In the genomic region with DNA sequence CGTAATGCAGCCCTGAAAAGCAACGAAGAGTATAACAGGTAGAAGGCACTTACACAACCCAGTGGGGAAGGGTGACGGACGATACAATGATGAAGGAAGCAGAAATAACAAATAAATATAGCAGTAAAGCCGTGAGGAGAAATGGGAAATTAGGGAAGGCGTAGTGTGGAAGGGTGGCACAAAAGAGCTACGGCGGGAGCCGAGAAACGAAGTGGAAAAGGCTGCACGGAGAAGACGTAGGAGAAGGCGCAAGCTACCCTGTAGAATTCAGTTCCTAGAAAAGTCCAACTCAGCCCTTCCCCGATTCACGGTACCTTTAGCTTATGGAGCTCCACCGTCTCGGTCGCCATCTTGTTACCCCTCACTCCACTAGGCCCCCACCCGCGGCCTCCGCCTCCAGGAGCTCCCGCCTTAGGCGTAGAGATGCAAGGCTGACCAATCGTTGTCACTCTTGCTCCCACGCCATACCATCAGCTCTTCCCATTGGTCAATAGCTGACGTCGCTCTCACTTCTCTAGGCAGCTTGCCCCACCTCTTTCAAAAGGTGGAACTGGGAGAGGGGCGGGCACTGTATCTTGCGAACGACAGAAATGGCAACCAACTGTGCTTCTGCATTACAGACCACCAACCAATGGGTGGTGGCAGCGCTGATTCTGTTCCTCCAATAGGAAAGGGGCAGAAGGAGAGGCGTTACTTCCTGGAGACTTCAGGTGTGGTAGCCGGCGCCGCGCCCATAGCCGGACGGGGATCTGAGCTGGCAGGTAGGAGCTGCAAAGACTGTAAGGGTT, we compare ENCODE assay signal across 8 cellular contexts. TPM values are rescaled to one million over a fixed set of nuclear protein-coding genes. Genes with fewer than 3 reads are reported as not detected.
DNase-seq lines count a peak whose midpoint lies in the region; ATAC-seq and TF ChIP-seq lines count a peak whose summit lies in the region.

A gene with protein sequence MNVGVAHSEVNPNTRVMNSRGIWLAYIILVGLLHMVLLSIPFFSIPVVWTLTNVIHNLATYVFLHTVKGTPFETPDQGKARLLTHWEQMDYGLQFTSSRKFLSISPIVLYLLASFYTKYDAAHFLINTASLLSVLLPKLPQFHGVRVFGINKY (plus strand): TSS at position 690 of the 788 bp plus-strand sequence. CDS start 959 bp downstream, outside the sequence.
A gene with protein sequence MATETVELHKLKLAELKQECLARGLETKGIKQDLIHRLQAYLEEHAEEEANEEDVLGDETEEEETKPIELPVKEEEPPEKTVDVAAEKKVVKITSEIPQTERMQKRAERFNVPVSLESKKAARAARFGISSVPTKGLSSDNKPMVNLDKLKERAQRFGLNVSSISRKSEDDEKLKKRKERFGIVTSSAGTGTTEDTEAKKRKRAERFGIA (minus strand): TSS at position 373 of the 788 bp plus-strand sequence. CDS start 23 bp downstream, at position 350.

- in situ Hi-C loops in G401 (cut with HindIII; ENCODE audit: low sequenced_read_pairs) (no loop called here), HAP-1 (cut with MboI; ENCODE audit: low sequenced_read_pairs) (loop anchor here (5.0 kb wide), 1 partner anchor 110 kb away; a partner anchor contains a TSS)

- H3K4me3 ChIP-seq in HAP-1 = peak within 1 kb of the TSS; percentile 75
- H3K4me3 ChIP-seq in MG63 = peak within 1 kb of the TSS; percentile 82
- peak within 1 kb of the TSS; percentile 98 for H3K4me3 ChIP-seq in fibroblast of the aortic adventitia (ENCODE audit: low read depth, low read length)

- H3K9me3 ChIP-seq in HAP-1 (no peaks in the 10 kb centered on the region), MG63 (no peaks in the 10 kb centered on the region)

- H3K4me1 ChIP-seq in HAP-1 = peaks cover 27% of the 10 kb centered on the region

- H3K4me3 Mint-ChIP-seq in natural killer cell treated with Interleukin-12 subunit alpha and Interleukin-12 subunit beta and Interleukin-15 and Interleukin-18, amount 100 ng/mL, for 72 hours = no peak within 1 kb of the TSS

- ATAC-seq in natural killer cell treated with Interleukin-12 subunit alpha and Interleukin-12 subunit beta and Interleukin-15 and Interleukin-18, amount 100 ng/mL, for 72 hours = peak; percentile 98 to 99
- ATAC-seq in stimulated activated naive CD8-positive, alpha-beta T cell treated with anti-CD3 and anti-CD28 coated beads, Interleukin-15, Interleukin-2, amounts not matched to agents 100 U/mL and 50 U/mL, for 24 hours = peak; percentile 97

- H3K36me3 ChIP-seq in HAP-1 (replicated peaks) (peaks cover 47% of the 10 kb centered on the region), MG63 (peaks cover 72% of the 10 kb centered on the region)

- H3K27me3 ChIP-seq in HAP-1 (ENCODE audit: low read depth) (no peaks in the 10 kb centered on the region), MG63 (no peaks in the 10 kb centered on the region)

- H3K27ac Mint-ChIP-seq in natural killer cell treated with Interleukin-12 subunit alpha and Interleukin-12 subunit beta and Interleukin-15 and Interleukin-18, amount 100 ng/mL, for 72 hours = no peak within 1 kb of the TSS

- H3K36me3 Mint-ChIP-seq in natural killer cell treated with Interleukin-12 subunit alpha and Interleukin-12 subunit beta and Interleukin-15 and Interleukin-18, amount 100 ng/mL, for 72 hours = peaks cover 10% of the 10 kb centered on the region

- no peak for TF ChIP-seq CTCF in fibroblast of the aortic adventitia (IDR thresholded peaks at IDR 0.05; ENCODE audit: insufficient read depth, low read length)

- no peaks in the 10 kb centered on the region for H3K27me3 Mint-ChIP-seq in natural killer cell treated with Interleukin-12 subunit alpha and Interleukin-12 subunit beta and Interleukin-15 and Interleukin-18, amount 100 ng/mL, for 72 hours

- H3K9me3 Mint-ChIP-seq in natural killer cell treated with Interleukin-12 subunit alpha and Interleukin-12 subunit beta and Interleukin-15 and Interleukin-18, amount 100 ng/mL, for 72 hours = no peaks in the 10 kb centered on the region

- peak; percentile 100 for DNase-seq in G401 (ENCODE audit: low spot score)
- DNase-seq in HAP-1 (ENCODE audit: low spot score in 2 of 2) = peak; percentile 98 to 100
- DNase-seq in MG63 = peak; percentile 98
- DNase-seq in SHP77 (lab: John Stamatoyannopoulos, UW) = peak; percentile 99
- DNase-seq in activated effector memory CD4-positive, alpha-beta T cell treated with Interleukin-2 at 50 U/mL for 16 hours = peak; percentile 94
- DNase-seq in fibroblast of the aortic adventitia (ENCODE audit: low read depth) = peak; percentile 100
- peak; percentile 97 for DNase-seq in natural killer cell treated with Interleukin-12 subunit alpha and Interleukin-12 subunit beta and Interleukin-15 and Interleukin-18, amount 100 ng/mL, for 72 hours (ENCODE audit: low spot score)
- peak; percentile 94 for DNase-seq in stimulated activated naive CD8-positive, alpha-beta T cell treated with anti-CD3 and anti-CD28 coated beads, Interleukin-15, Interleukin-2, amounts not matched to agents 100 U/mL and 50 U/mL, for 24 hours

- peaks cover 21 to 40% of the 10 kb centered on the region in 2 donors for H3K4me1 Mint-ChIP-seq in natural killer cell treated with Interleukin-12 subunit alpha and Interleukin-12 subunit beta and Interleukin-15 and Interleukin-18, amount 100 ng/mL, for 72 hours (ENCODE audit: low read depth in 2 of 2)

RNA-seq across cellular contexts. Expression of the first gene that starts in this region (rescaled TPM):
- total RNA-seq in G401 (2014; rRNA removed; shearing (Covaris generic)) = 27.8 and 51.5 TPM in 2 replicates
- total RNA-seq in MG63 (2014; rRNA removed; shearing (Covaris generic); ENCODE audit: low replicate concordance) = 8.0 and 12.0 TPM in 2 replicates
- total RNA-seq in fibroblast of the aortic adventitia (ENCODE audit: low replicate concordance) = 7.6 and 16.9 TPM in 2 replicates
- total RNA-seq in natural killer cell treated with Interleukin-12 subunit alpha and Interleukin-12 subunit beta and Interleukin-15 and Interleukin-18, amount 100 ng/mL, for 72 hours = 10 to 100 TPM; 36.9 to 56.7 TPM

RNA-seq across cellular contexts. Expression of the second gene that starts in this region (rescaled TPM):
- 248 and 272 TPM in 2 replicates for total RNA-seq in G401 (2014; rRNA removed; shearing (Covaris generic))
- total RNA-seq in MG63 (2014; rRNA removed; shearing (Covaris generic); ENCODE audit: low replicate concordance) = 142 and 228 TPM in 2 replicates
- total RNA-seq in fibroblast of the aortic adventitia (ENCODE audit: low replicate concordance) = 84.6 and 165 TPM in 2 replicates
- total RNA-seq in natural killer cell treated with Interleukin-12 subunit alpha and Interleukin-12 subunit beta and Interleukin-15 and Interleukin-18, amount 100 ng/mL, for 72 hours = 10 to 100 TPM; 68.0 to 74.9 TPM

Comparison
In these comparisons a context has a peak if more than half of its experiments do, and no peak if none do; other contexts are left out.
1. Peak in every context shown above with its lines: DNase-seq, ATAC-seq and H3K4me3 ChIP-seq.